ENCODE assay signal across 8 cellular contexts in the genomic region with DNA sequence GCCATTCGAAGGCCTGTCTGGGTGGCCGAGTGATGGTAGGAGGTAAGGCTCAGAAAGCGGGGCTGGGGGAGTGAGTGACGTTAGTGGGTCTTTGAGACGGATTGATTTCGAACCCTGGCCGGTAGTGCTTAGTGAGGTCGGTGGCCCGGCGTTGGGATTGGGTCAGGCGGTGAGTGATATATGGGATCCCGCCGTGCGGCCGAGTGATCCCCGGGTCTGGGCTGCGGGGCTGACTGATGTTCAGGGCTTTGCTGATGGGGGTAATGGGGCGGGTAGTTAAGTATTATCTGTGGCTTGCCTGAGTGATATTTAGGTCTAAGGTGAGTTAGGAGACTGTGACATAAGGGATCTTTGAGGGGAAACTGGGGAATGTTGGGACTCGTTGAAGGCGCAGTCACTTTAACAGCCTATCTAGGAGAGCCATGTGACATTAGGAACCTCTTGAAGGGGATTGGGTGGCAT. TPM values are rescaled to one million over a fixed set of nuclear protein-coding genes. Genes with fewer than 3 reads are reported as not detected.
DNase-seq lines count a peak whose midpoint lies in the region; ATAC-seq and TF ChIP-seq lines count a peak whose summit lies in the region.

No MANE protein-coding gene starts in this region.

- peak; percentile 1 for ATAC-seq in foreskin keratinocyte
- ATAC-seq in GM18861 (IDR thresholded peaks at IDR 0.05; ENCODE audit: unreplicated experiment) = no peak

- H3K9me3 Mint-ChIP-seq in activated CD4-positive, alpha-beta T cell treated with anti-CD3 and anti-CD28 coated beads, Interleukin-2, amount 10 ng/mL, durations not matched to agents 24 days and 14 days = no peaks in the 10 kb centered on the region
- no peaks in the 10 kb centered on the region for H3K9me3 Mint-ChIP-seq in T-helper 1 cell treated with Interleukin-12 subunit alpha and Interleukin-12 subunit beta and Interleukin-4 antibody, amounts not matched to agents 30 μg/mL and 1 μg/mL, for 36 hours

- TF ChIP-seq CTCF in foreskin keratinocyte (conservative IDR thresholded peaks at IDR 0.05) = no peak
- TF ChIP-seq CTCF in retinal pigment epithelial cell (conservative IDR thresholded peaks at IDR 0.05; ENCODE audit: low read depth, low read length) = no peak

- peak overlapping the region; percentile 95 for H3K4me3 Mint-ChIP-seq in activated CD4-positive, alpha-beta T cell treated with anti-CD3 and anti-CD28 coated beads, Interleukin-2, amount 10 ng/mL, durations not matched to agents 24 days and 14 days
- peak overlapping the region; percentile 97 for H3K4me3 Mint-ChIP-seq in T-helper 1 cell treated with Interleukin-12 subunit alpha and Interleukin-12 subunit beta and Interleukin-4 antibody, amounts not matched to agents 30 μg/mL and 1 μg/mL, for 36 hours

- H3K4me1 ChIP-seq in foreskin keratinocyte = peaks cover 11% of the 10 kb centered on the region

- peak overlapping the region; percentile 66 for H3K27ac ChIP-seq in foreskin keratinocyte

- H3K36me3 Mint-ChIP-seq in activated CD4-positive, alpha-beta T cell treated with anti-CD3 and anti-CD28 coated beads, Interleukin-2, amount 10 ng/mL, durations not matched to agents 24 days and 14 days (ENCODE audit: low read depth) = peaks cover 60% of the 10 kb centered on the region
- H3K36me3 Mint-ChIP-seq in T-helper 1 cell treated with Interleukin-12 subunit alpha and Interleukin-12 subunit beta and Interleukin-4 antibody, amounts not matched to agents 30 μg/mL and 1 μg/mL, for 36 hours (ENCODE audit: low read depth) = peaks cover 40% of the 10 kb centered on the region

- intact Hi-C loops in activated CD4-positive, alpha-beta T cell treated with anti-CD3 and anti-CD28 coated beads, Interleukin-2, amount 10 ng/mL, durations not matched to agents 24 days and 14 days (cut with micrococcal nuclease) = loop anchor here (1.0 to 5.0 kb wide), 10 partner anchors 26 to 1121 kb away; a partner anchor contains a TSS

- peak overlapping the region; percentile 97 for H3K4me3 ChIP-seq in retinal pigment epithelial cell (ENCODE audit: low read length)

- H3K27me3 Mint-ChIP-seq in activated CD4-positive, alpha-beta T cell treated with anti-CD3 and anti-CD28 coated beads, Interleukin-2, amount 10 ng/mL, durations not matched to agents 24 days and 14 days = no peaks in the 10 kb centered on the region
- H3K27me3 Mint-ChIP-seq in T-helper 1 cell treated with Interleukin-12 subunit alpha and Interleukin-12 subunit beta and Interleukin-4 antibody, amounts not matched to agents 30 μg/mL and 1 μg/mL, for 36 hours (ENCODE audit: low read depth) = no peaks in the 10 kb centered on the region

- no peak for DNase-seq in activated CD4-positive, alpha-beta T cell treated with anti-CD3 and anti-CD28 coated beads, Interleukin-2, amount 10 ng/mL, durations not matched to agents 24 days and 14 days
- DNase-seq in activated CD4-positive, alpha-beta T cell treated with anti-CD3 and anti-CD28 coated beads for 4 hours = no peak
- DNase-seq in foreskin keratinocyte (no peak), retinal pigment epithelial cell (ENCODE audit: low read depth) (no peak), NCI-H1694 treated with DMSO at 0.1 percent for 48 hours (lab: John Stamatoyannopoulos, UW) (no peak), NCI-H2107 treated with DMSO at 0.1 percent for 48 hours (lab: John Stamatoyannopoulos, UW; ENCODE audit: unreplicated experiment) (no peak)

- H3K27me3 ChIP-seq in foreskin keratinocyte = no peaks in the 10 kb centered on the region

- H3K27ac Mint-ChIP-seq in activated CD4-positive, alpha-beta T cell treated with anti-CD3 and anti-CD28 coated beads, Interleukin-2, amount 10 ng/mL, durations not matched to agents 24 days and 14 days = peak overlapping the region; percentile 98
- H3K27ac Mint-ChIP-seq in T-helper 1 cell treated with Interleukin-12 subunit alpha and Interleukin-12 subunit beta and Interleukin-4 antibody, amounts not matched to agents 30 μg/mL and 1 μg/mL, for 36 hours = peak overlapping the region; percentile 98

- H3K4me1 Mint-ChIP-seq in activated CD4-positive, alpha-beta T cell treated with anti-CD3 and anti-CD28 coated beads, Interleukin-2, amount 10 ng/mL, durations not matched to agents 24 days and 14 days = peaks cover 57% of the 10 kb centered on the region
- peaks cover 43% of the 10 kb centered on the region for H3K4me1 Mint-ChIP-seq in T-helper 1 cell treated with Interleukin-12 subunit alpha and Interleukin-12 subunit beta and Interleukin-4 antibody, amounts not matched to agents 30 μg/mL and 1 μg/mL, for 36 hours (ENCODE audit: low read depth)

RNA-seq across cellular contexts. Expression of a gene that starts 0.4 kb away (rescaled TPM):
- 192 and 193 TPM in 2 replicates for total RNA-seq in activated CD4-positive, alpha-beta T cell treated with anti-CD3 and anti-CD28 coated beads, Interleukin-2, amount 10 ng/mL, durations not matched to agents 24 days and 14 days
- 118 TPM in 2 replicates for total RNA-seq in foreskin keratinocyte
- 117 and 121 TPM in 2 replicates for polyA plus RNA-seq in foreskin keratinocyte

RNA-seq across cellular contexts. Expression of a gene that starts 25.4 kb away (rescaled TPM):
- total RNA-seq in activated CD4-positive, alpha-beta T cell treated with anti-CD3 and anti-CD28 coated beads, Interleukin-2, amount 10 ng/mL, durations not matched to agents 24 days and 14 days = 4.4 and 6.7 TPM in 2 replicates
- total RNA-seq in foreskin keratinocyte = 1.0 and 1.3 TPM in 2 replicates
- polyA plus RNA-seq in foreskin keratinocyte = 0.37 and 0.38 TPM in 2 replicates

RNA-seq across cellular contexts. Expression of a gene that starts 37.0 kb away (rescaled TPM):
- total RNA-seq in activated CD4-positive, alpha-beta T cell treated with anti-CD3 and anti-CD28 coated beads, Interleukin-2, amount 10 ng/mL, durations not matched to agents 24 days and 14 days = 3.3 and 4.7 TPM in 2 replicates
- under 0.01 and 0.20 TPM in 2 replicates for total RNA-seq in foreskin keratinocyte
- polyA plus RNA-seq in foreskin keratinocyte = 0.04 TPM in 1 of 2 replicates, not detected in the other
